Comparison of ENCODE assay signal across 21 cellular contexts in genomic region chr18:8854550-8854949, GRCh38.
"Had no signal": no experiment of that assay in that cellular context is flagged by ENCODE, and none has a peak within 500 bp of the region (broad histone marks: within the 10 kb centered on the region; RNA-seq: fewer than 3 reads in every experiment).

No MANE protein-coding gene starts in this region.

- H3K4me3 ChIP-seq: cardiac muscle cell, gastroesophageal sphincter, right lobe of liver, skin epidermis, tibial artery had no signal

- H3K4me3 Mint-ChIP-seq: activated naive CD4-positive, alpha-beta T cell treated with anti-CD3 and anti-CD28 coated beads for 36 hours; activated naive CD8-positive, alpha-beta T cell treated with anti-CD3 and anti-CD28 coated beads, Interleukin-2, amount 10 ng/mL, durations not matched to agents 7 days and 5 days; activated T-cell treated with anti-CD3 and anti-CD28 coated beads, Interleukin-2, amount 50 U/mL, for 24 hours; natural killer cell; stimulated activated naive CD8-positive, alpha-beta T cell treated with anti-CD3 and anti-CD28 coated beads, Interleukin-15, amount 100 ng/mL, for 72 hours had no signal

- DNase-seq: activated naive CD4-positive, alpha-beta T cell treated with anti-CD3 and anti-CD28 coated beads for 36 hours; activated naive CD8-positive, alpha-beta T cell treated with anti-CD3 and anti-CD28 coated beads, Interleukin-2, amount 10 ng/mL, durations not matched to agents 7 days and 5 days; activated T-cell treated with anti-CD3 and anti-CD28 coated beads, Interleukin-2, amount 50 U/mL, for 24 hours; amygdala; cortex of kidney; head of caudate nucleus; left ventricle myocardium superior; mammary epithelial cell; midbrain; natural killer cell; occipital lobe; right lobe of liver; stimulated activated CD4-positive, alpha-beta T cell treated with anti-CD3 and anti-CD28 coated beads, Interleukin-1b, Interleukin-23, amount 100 ng/mL, for 48 hours; stimulated activated naive CD8-positive, alpha-beta T cell treated with anti-CD3 and anti-CD28 coated beads, Interleukin-15, amount 100 ng/mL, for 72 hours; T-helper 9 cell; tibial artery had no signal

- H3K4me1 Mint-ChIP-seq: activated naive CD8-positive, alpha-beta T cell treated with anti-CD3 and anti-CD28 coated beads, Interleukin-2, amount 10 ng/mL, durations not matched to agents 7 days and 5 days; natural killer cell; stimulated activated naive CD8-positive, alpha-beta T cell treated with anti-CD3 and anti-CD28 coated beads, Interleukin-15, amount 100 ng/mL, for 72 hours had no signal

- H3K36me3 ChIP-seq: cardiac muscle cell, gastroesophageal sphincter, right lobe of liver, tibial artery had no signal

- H3K27me3 Mint-ChIP-seq: stimulated activated naive CD8-positive, alpha-beta T cell treated with anti-CD3 and anti-CD28 coated beads, Interleukin-15, amount 100 ng/mL, for 72 hours had no signal

- H3K36me3 Mint-ChIP-seq: activated naive CD8-positive, alpha-beta T cell treated with anti-CD3 and anti-CD28 coated beads, Interleukin-2, amount 10 ng/mL, durations not matched to agents 7 days and 5 days; natural killer cell had no signal

- H3K27me3 ChIP-seq: cardiac muscle cell, gastroesophageal sphincter, right lobe of liver, tibial artery had no signal

- H3K9me3 ChIP-seq: right lobe of liver, tibial artery had no signal

- H3K27ac Mint-ChIP-seq: activated naive CD4-positive, alpha-beta T cell treated with anti-CD3 and anti-CD28 coated beads for 36 hours; activated naive CD8-positive, alpha-beta T cell treated with anti-CD3 and anti-CD28 coated beads, Interleukin-2, amount 10 ng/mL, durations not matched to agents 7 days and 5 days; activated T-cell treated with anti-CD3 and anti-CD28 coated beads, Interleukin-2, amount 50 U/mL, for 24 hours; activated T-helper 2 cell treated with anti-CD3 and anti-CD28 coated beads, Interferon-gamma antibody, Interleukin-2, Interleukin-4, amounts not matched to agents 10 μg/mL and 5 μg/mL and 100 μg/mL, durations not matched to agents 14 hours and 24 hours and 36 hours; natural killer cell; stimulated activated naive CD8-positive, alpha-beta T cell treated with anti-CD3 and anti-CD28 coated beads, Interleukin-15, amount 100 ng/mL, for 72 hours had no signal

- H3K4me1 ChIP-seq: gastroesophageal sphincter, tibial artery had no signal

- H3K27ac ChIP-seq: cardiac muscle cell, gastroesophageal sphincter, right lobe of liver, skin epidermis, tibial artery had no signal

- H3K9me3 Mint-ChIP-seq: activated naive CD8-positive, alpha-beta T cell treated with anti-CD3 and anti-CD28 coated beads, Interleukin-2, amount 10 ng/mL, durations not matched to agents 7 days and 5 days; activated T-helper 2 cell treated with anti-CD3 and anti-CD28 coated beads, Interferon-gamma antibody, Interleukin-2, Interleukin-4, amounts not matched to agents 10 μg/mL and 5 μg/mL and 100 μg/mL, durations not matched to agents 14 hours and 24 hours and 36 hours; natural killer cell had no signal

- ATAC-seq: gastroesophageal sphincter; left ventricle myocardium superior; natural killer cell; right lobe of liver; stimulated activated naive CD8-positive, alpha-beta T cell treated with anti-CD3 and anti-CD28 coated beads, Interleukin-15, amount 100 ng/mL, for 72 hours had no signal

- FAIRE-seq: islet of Langerhans had no signal
